1 cellular context compared by ENCODE assay signal in the genomic region with DNA sequence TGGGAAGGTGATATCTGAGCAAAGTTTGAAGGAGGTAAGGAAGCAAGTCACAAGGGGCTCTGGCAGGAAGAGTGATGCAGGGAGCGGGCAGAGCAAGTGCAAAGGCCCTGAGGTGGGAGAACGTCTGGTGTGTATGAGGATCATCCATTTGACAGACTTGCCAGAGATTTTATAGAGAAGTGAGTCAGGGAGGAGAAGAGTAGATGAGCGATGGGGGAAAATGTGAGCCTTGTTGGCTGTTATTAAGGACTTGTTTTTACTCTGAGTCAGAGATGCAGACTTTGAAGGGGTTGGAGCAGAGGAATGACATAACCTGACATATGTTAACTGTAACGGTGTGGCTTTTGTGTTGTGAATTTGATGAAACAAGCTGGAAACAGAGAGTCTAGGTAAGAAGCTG.
TF ChIP-seq lines count a peak whose summit lies in the region.

No MANE protein-coding gene starts in this region.

TF ChIP-seq in endothelial cell of umbilical vein, 7 proteins besides CTCF, POLR2A, EP300 and RAD21:
- TF ChIP-seq, protein P1, sequence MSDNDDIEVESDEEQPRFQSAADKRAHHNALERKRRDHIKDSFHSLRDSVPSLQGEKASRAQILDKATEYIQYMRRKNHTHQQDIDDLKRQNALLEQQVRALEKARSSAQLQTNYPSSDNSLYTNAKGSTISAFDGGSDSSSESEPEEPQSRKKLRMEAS (IDR thresholded peaks at IDR 0.05; ENCODE audit: insufficient read depth, insufficient read length) = no peak
- TF ChIP-seq EZH2 (IDR thresholded peaks at IDR 0.05; ENCODE audit: borderline replicate concordance, low read depth, low read length, severe bottlenecking) = no peak
- TF ChIP-seq POLR2AphosphoS5 (IDR thresholded peaks at IDR 0.05; ENCODE audit: insufficient read depth, low read depth, low read length) = no peak
- no peak for TF ChIP-seq GATA2 (IDR thresholded peaks at IDR 0.05; ENCODE audit: insufficient read depth, insufficient read length, low read depth, low read length)
